In genomic region chr22:21669026-21669425, GRCh38 we compare ENCODE assay signal across 20 cellular contexts. TPM values are rescaled to one million over a fixed set of nuclear protein-coding genes. Genes with fewer than 3 reads are reported as not detected.
A peak's percentile ranks its signal among the peaks of the same experiment; 100 is the strongest.
DNase-seq lines count a peak whose midpoint lies in the region; ATAC-seq and TF ChIP-seq lines count a peak whose summit lies in the region.
"Had no signal": no experiment of that assay in that cellular context is flagged by ENCODE, and none has a peak within 500 bp of the region (broad histone marks: within the 10 kb centered on the region; RNA-seq: fewer than 3 reads in every experiment).

No MANE protein-coding gene starts in this region.

- no peak overlapping the region for H2AFZ ChIP-seq in osteoblast (ENCODE audit: low read length)

- H3K4me3 Mint-ChIP-seq in chondrocyte (ENCODE audit: unreplicated experiment): no peak overlapping the region
- H3K4me3 Mint-ChIP-seq: memory B cell; stimulated activated memory B cell treated with anti-CD40 and anti-IgM and Interleukin-4, amounts not matched to agents 10 μg/mL and 1 μg/mL and 100 μg/mL, for 72 hours had no signal

- H3K4me3 ChIP-seq in osteoblast (ENCODE audit: insufficient read depth, low read length): no peak overlapping the region
- H3K4me3 ChIP-seq: SJCRH30, tibial artery had no signal

- peaks cover 20% of the 10 kb centered on the region for H3K4me1 Mint-ChIP-seq in chondrocyte (ENCODE audit: low read depth)

- ATAC-seq in omental fat pad (ENCODE audit: low FRiP score) (no peak), GM18907 (IDR thresholded peaks at IDR 0.05; ENCODE audit: unreplicated experiment) (no peak)
- ATAC-seq: stimulated activated memory B cell treated with anti-CD40 and anti-IgM and Interleukin-4, amounts not matched to agents 10 μg/mL and 1 μg/mL and 100 μg/mL, for 72 hours had no signal

- no peak for TF ChIP-seq CTCF in chondrocyte (IDR thresholded peaks at IDR 0.05)
- TF ChIP-seq CTCF in osteoblast (IDR thresholded peaks at IDR 0.05; ENCODE audit: extremely low read depth, low read depth, low read length): no peak
- TF ChIP-seq CTCF in omental fat pad (IDR thresholded peaks at IDR 0.05): no peak

- peaks cover 39% of the 10 kb centered on the region for H3K79me2 ChIP-seq in osteoblast (ENCODE audit: insufficient read depth, low read length)

- H3K27ac Mint-ChIP-seq in chondrocyte (ENCODE audit: unreplicated experiment): peak overlapping the region; percentile 8
- H3K27ac Mint-ChIP-seq: memory B cell; stimulated activated memory B cell treated with anti-CD40 and anti-IgM and Interleukin-4, amounts not matched to agents 10 μg/mL and 1 μg/mL and 100 μg/mL, for 72 hours had no signal

- H3K27ac ChIP-seq in osteoblast (ENCODE audit: low read depth, low read length): no peak overlapping the region
- H3K27ac ChIP-seq: SJCRH30, tibial artery had no signal

- no peaks in the 10 kb centered on the region for H3K9me3 ChIP-seq in osteoblast (ENCODE audit: low read depth, low read length)
- H3K9me3 ChIP-seq: SJCRH30, tibial artery had no signal

- peaks cover 4% of the 10 kb centered on the region for H3K4me1 ChIP-seq in osteoblast (ENCODE audit: insufficient read depth, low read length)
- H3K4me1 ChIP-seq: SJCRH30 had no signal

- H3K9me3 Mint-ChIP-seq in chondrocyte (ENCODE audit: low read depth): no peaks in the 10 kb centered on the region
- H3K9me3 Mint-ChIP-seq: memory B cell; stimulated activated memory B cell treated with anti-CD40 and anti-IgM and Interleukin-4, amounts not matched to agents 10 μg/mL and 1 μg/mL and 100 μg/mL, for 72 hours had no signal

- H3K27me3 ChIP-seq in osteoblast (ENCODE audit: insufficient read depth, low read length): no peaks in the 10 kb centered on the region
- H3K27me3 ChIP-seq: SJCRH30, tibial artery had no signal

- peaks cover 3% of the 10 kb centered on the region for H4K20me1 ChIP-seq in osteoblast (ENCODE audit: insufficient read depth, low read length)

- H3K4me2 ChIP-seq in osteoblast (ENCODE audit: insufficient read depth, low read length): no peak overlapping the region

- no peaks in the 10 kb centered on the region for H3K27me3 Mint-ChIP-seq in chondrocyte (ENCODE audit: low read depth)
- H3K27me3 Mint-ChIP-seq: memory B cell; stimulated activated memory B cell treated with anti-CD40 and anti-IgM and Interleukin-4, amounts not matched to agents 10 μg/mL and 1 μg/mL and 100 μg/mL, for 72 hours had no signal

- peaks cover 13% of the 10 kb centered on the region for H3K36me3 Mint-ChIP-seq in chondrocyte (ENCODE audit: low read depth)

- H3K36me3 ChIP-seq in osteoblast (ENCODE audit: insufficient read depth, low read length): peaks cover 33% of the 10 kb centered on the region

- DNase-seq in NCI-H2171 treated with DMSO at 0.1 percent for 48 hours (lab: John Stamatoyannopoulos, UW): peak; percentile 43
- DNase-seq in NCI-H2171 (lab: John Stamatoyannopoulos, UW): no peak
- DNase-seq in NCI-H345 treated with DMSO at 0.1 percent for 48 hours (lab: John Stamatoyannopoulos, UW; ENCODE audit: unreplicated experiment): peak; percentile 11
- no peak for DNase-seq in chondrocyte (ENCODE audit: low spot score)
- DNase-seq in osteoblast (ENCODE audit: insufficient read length, low spot score, missing footprints): peak; percentile 3
- DNase-seq in HK-2 (ENCODE audit: unreplicated experiment): no peak
- DNase-seq in omental fat pad (ENCODE audit: low spot score): no peak
- DNase-seq: activated CD4-positive, CD25-positive, alpha-beta regulatory T cell treated with anti-CD3 and anti-CD28 coated beads, Interleukin-2, amount 50 U/mL, for 72 hours; C1 segment of cervical spinal cord; central memory CD4-positive, alpha-beta T cell; effector CD8-positive, alpha-beta T cell; NCI-H1694 treated with DMSO at 0.1 percent for 48 hours; NCI-H526 treated with DMSO at 0.1 percent for 48 hours; SJCRH30; tibial artery had no signal

RNA-seq across cellular contexts. Expression of gene PPIL2, which starts 3.2 kb away (rescaled TPM):
- total RNA-seq in chondrocyte (36.0 to 46.6 TPM (median 36.8 TPM) in 3 replicates), osteoblast (25.3 and 29.2 TPM in 2 replicates), omental fat pad (10 to 100 TPM; 22.8 to 33.6 (median 28.0) TPM)

RNA-seq across cellular contexts. Expression of gene SDF2L1, which starts 26.9 kb away (rescaled TPM):
- total RNA-seq in chondrocyte (21.2 to 28.4 TPM (median 26.0 TPM) in 3 replicates), osteoblast (10.5 and 13.3 TPM in 2 replicates), omental fat pad (10 to 100 TPM; 16.3 to 49.4 (median 34.0) TPM)

RNA-seq across cellular contexts. Expression of gene CCDC116, which starts 36.5 kb away (rescaled TPM):
- total RNA-seq in chondrocyte (0.44 to 0.85 TPM (median 0.47 TPM) in 3 replicates), osteoblast (0.29 and 0.36 TPM in 2 replicates), omental fat pad (under 1 TPM in 3 of 4 donors, not detected in 1; 0.31 to 0.46 (median 0.36) TPM)
- total RNA-seq: A172, renal cortical epithelial cell had no signal

RNA-seq across cellular contexts. Expression of gene YDJC, which starts 39.2 kb away (rescaled TPM):
- total RNA-seq in chondrocyte: 13.3 to 14.6 TPM (median 14.6 TPM) in 3 replicates
- total RNA-seq in osteoblast: 15.6 and 25.0 TPM in 2 replicates
- 10 to 100 TPM; 14.3 to 33.3 (median 17.1) TPM for total RNA-seq in omental fat pad

Comparison
In these comparisons a context has a peak if more than half of its experiments do, and no peak if none do; other contexts are left out.
1. DNase-seq: peak in NCI-H2171 treated with DMSO at 0.1 percent for 48 hours (single experiment), NCI-H345 treated with DMSO at 0.1 percent for 48 hours (single experiment) and osteoblast (single experiment); none in NCI-H2171 (single experiment), chondrocyte (single experiment), HK-2 (single experiment) and omental fat pad (single experiment).